Comparison of ENCODE assay signal across 18 cellular contexts in genomic region chr2:16629770-16630169, GRCh38. TPM values are rescaled to one million over a fixed set of nuclear protein-coding genes. Genes with fewer than 3 reads are reported as not detected.
DNase-seq lines count a peak whose midpoint lies in the region; ATAC-seq and TF ChIP-seq lines count a peak whose summit lies in the region.
"Had no signal": no experiment of that assay in that cellular context is flagged by ENCODE, and none has a peak within 500 bp of the region (broad histone marks: within the 10 kb centered on the region; RNA-seq: fewer than 3 reads in every experiment).

No MANE protein-coding gene starts in this region.

- no peak for TF ChIP-seq POLR2A in vagina (IDR thresholded peaks at IDR 0.05)

- H3K36me3 Mint-ChIP-seq in dendritic cell treated with granulocyte-macrophage colony-stimulating factor and Interleukin-4, amounts not matched to agents 40 ng/mL and 50 ng/mL, for 4 days (ENCODE audit: low read depth), result peaks cover 32% of the 10 kb centered on the region
- no peaks in the 10 kb centered on the region for H3K36me3 Mint-ChIP-seq in natural killer cell treated with Interleukin-12 subunit alpha and Interleukin-12 subunit beta and Interleukin-15 and Interleukin-18, amount 100 ng/mL, for 72 hours
- H3K36me3 Mint-ChIP-seq in H9 (ENCODE audit: insufficient read depth in 1 of 3, low read depth in 3 of 3), result no peaks in the 10 kb centered on the region; a peak in 1 of 7 replicates

- no peak overlapping the region for H2BK120ac ChIP-seq in H9 (ENCODE audit: low read depth, low read length, poor library complexity, severe bottlenecking)

- no peak overlapping the region for H4K5ac ChIP-seq in H9 (ENCODE audit: insufficient read length, low read depth, low read length)

- H3K9me3 Mint-ChIP-seq in dendritic cell treated with granulocyte-macrophage colony-stimulating factor and Interleukin-4, amounts not matched to agents 40 ng/mL and 50 ng/mL, for 4 days, result no peaks in the 10 kb centered on the region
- H3K9me3 Mint-ChIP-seq in natural killer cell treated with Interleukin-12 subunit alpha and Interleukin-12 subunit beta and Interleukin-15 and Interleukin-18, amount 100 ng/mL, for 72 hours, result no peaks in the 10 kb centered on the region
- no peaks in the 10 kb centered on the region for H3K9me3 Mint-ChIP-seq in H9
- H3K9me3 Mint-ChIP-seq: CD4-positive, alpha-beta T cell had no signal

- H3K4me3 Mint-ChIP-seq in dendritic cell treated with granulocyte-macrophage colony-stimulating factor and Interleukin-4, amounts not matched to agents 40 ng/mL and 50 ng/mL, for 4 days, result no peak overlapping the region
- H3K4me3 Mint-ChIP-seq in natural killer cell treated with Interleukin-12 subunit alpha and Interleukin-12 subunit beta and Interleukin-15 and Interleukin-18, amount 100 ng/mL, for 72 hours, result no peak overlapping the region
- no peak overlapping the region for H3K4me3 Mint-ChIP-seq in H9
- H3K4me3 Mint-ChIP-seq: CD4-positive, alpha-beta T cell had no signal

- H3K9ac ChIP-seq in H9 (ENCODE audit: extremely low read depth, insufficient read length, low read length), result no peak overlapping the region

- H3K27ac ChIP-seq in DOHH2 (ENCODE audit: low read depth, low read length), result peak overlapping the region; percentile 98
- H3K27ac ChIP-seq in vagina, result peak overlapping the region; percentile 2
- no peak overlapping the region for H3K27ac ChIP-seq in H9 (ENCODE audit: insufficient read length, low read depth, low read length)
- H3K27ac ChIP-seq: RWPE1, SJSA1 had no signal

- no peak overlapping the region for H2BK5ac ChIP-seq in H9 (ENCODE audit: insufficient read length, low read length)

- H4K8ac ChIP-seq in H9 (replicated peaks; ENCODE audit: insufficient read length, low read depth, low read length), result no peak overlapping the region

- no peak overlapping the region for H3K4ac ChIP-seq in H9 (ENCODE audit: low read depth, low read length)

- H2AFZ ChIP-seq in H9 (ENCODE audit: low read length), result no peak overlapping the region

- no peaks in the 10 kb centered on the region for H3K79me1 ChIP-seq in H9 (ENCODE audit: insufficient read depth, low read depth, low read length, poor library complexity, severe bottlenecking)

- no peak for ATAC-seq in natural killer cell treated with Interleukin-12 subunit alpha and Interleukin-12 subunit beta and Interleukin-15 and Interleukin-18, amount 100 ng/mL, for 72 hours

- H4K20me1 ChIP-seq in DOHH2 (ENCODE audit: control insufficient read depth, insufficient read depth, low read depth, low read length) (no peaks in the 10 kb centered on the region), H9 (ENCODE audit: control insufficient read depth, insufficient read depth, insufficient read length) (no peaks in the 10 kb centered on the region)

- H3K27me3 ChIP-seq in DOHH2 (ENCODE audit: control insufficient read depth, low read length), result no peaks in the 10 kb centered on the region
- no peaks in the 10 kb centered on the region for H3K27me3 ChIP-seq in vagina
- H3K27me3 ChIP-seq in H9 (ENCODE audit: insufficient read depth, low read length), result no peaks in the 10 kb centered on the region; the same call in 1 of the 2 replicates
- H3K27me3 ChIP-seq: SJSA1 had no signal

- H3K9me2 ChIP-seq in DOHH2 (replicated peaks; ENCODE audit: control insufficient read depth, low read length), result no peaks in the 10 kb centered on the region

- peaks cover 25% of the 10 kb centered on the region for H3K36me3 ChIP-seq in DOHH2 (ENCODE audit: control insufficient read depth, low read length)
- H3K36me3 ChIP-seq in vagina, result no peaks in the 10 kb centered on the region
- H3K36me3 ChIP-seq: SJSA1 had no signal

- H3K9me3 ChIP-seq in DOHH2 (ENCODE audit: control insufficient read depth, insufficient read depth, low read length) (no peaks in the 10 kb centered on the region), vagina (no peaks in the 10 kb centered on the region), H9 (ENCODE audit: control insufficient read depth, low read depth, low read length) (no peaks in the 10 kb centered on the region)
- H3K9me3 ChIP-seq: SJSA1 had no signal

- peak overlapping the region; percentile 86 for H3K27ac Mint-ChIP-seq in dendritic cell treated with granulocyte-macrophage colony-stimulating factor and Interleukin-4, amounts not matched to agents 40 ng/mL and 50 ng/mL, for 4 days
- peak overlapping the region; percentile 35 to 56 for H3K27ac Mint-ChIP-seq in natural killer cell treated with Interleukin-12 subunit alpha and Interleukin-12 subunit beta and Interleukin-15 and Interleukin-18, amount 100 ng/mL, for 72 hours
- H3K27ac Mint-ChIP-seq in H9, result no peak overlapping the region
- H3K27ac Mint-ChIP-seq: CD4-positive, alpha-beta T cell had no signal

- no CpG with 5 or more reads among the region's 6 CpGs for WGBS in H9 (ENCODE audit: extremely low coverage, insufficient read length, low lambda C conversion rate)

- no peak for TF ChIP-seq CTCF in DOHH2 (IDR thresholded peaks at IDR 0.05; ENCODE audit: low read depth, low read length, poor library complexity, severe bottlenecking)
- TF ChIP-seq CTCF in vagina (IDR thresholded peaks at IDR 0.05), result no peak
- TF ChIP-seq CTCF in H9 (conservative IDR thresholded peaks at IDR 0.05), result no peak

- H3K4me2 ChIP-seq in DOHH2 (ENCODE audit: low read length) (peak overlapping the region; percentile 97), H9 (ENCODE audit: insufficient read depth, insufficient read length, low read length) (no peak overlapping the region)

- no peak overlapping the region for H2BK12ac ChIP-seq in H9 (ENCODE audit: insufficient read length, low read depth, low read length)

- no peak overlapping the region for H2AK5ac ChIP-seq in H9 (ENCODE audit: insufficient read length, low read length)

- no peak overlapping the region for H3T11ph ChIP-seq in H9 (ENCODE audit: low read length)

- H2BK20ac ChIP-seq in H9 (ENCODE audit: low read depth, low read length, poor library complexity, severe bottlenecking), result no peak overlapping the region

- intact Hi-C loops in dendritic cell treated with granulocyte-macrophage colony-stimulating factor and Interleukin-4, amounts not matched to agents 40 ng/mL and 50 ng/mL, for 4 days (cut with micrococcal nuclease), result loop anchor here (2.0 to 10.0 kb wide), 3 partner anchors 27 to 128 kb away; no protein-coding TSS in a partner anchor
- intact Hi-C loops in vagina (cut with DNase I), result no loop called here

- no peak overlapping the region for H3K14ac ChIP-seq in H9 (ENCODE audit: insufficient read depth, low read length)

- H3K4me1 Mint-ChIP-seq in dendritic cell treated with granulocyte-macrophage colony-stimulating factor and Interleukin-4, amounts not matched to agents 40 ng/mL and 50 ng/mL, for 4 days (ENCODE audit: low read depth), result peaks cover 100% of the 10 kb centered on the region
- peaks cover 72 to 84% of the 10 kb centered on the region in 2 donors for H3K4me1 Mint-ChIP-seq in natural killer cell treated with Interleukin-12 subunit alpha and Interleukin-12 subunit beta and Interleukin-15 and Interleukin-18, amount 100 ng/mL, for 72 hours (ENCODE audit: low read depth in 2 of 2)
- H3K4me1 Mint-ChIP-seq in H9, result peaks cover 33 to 37% of the 10 kb centered on the region in 2 experiments

- H3K4me1 ChIP-seq in DOHH2 (ENCODE audit: control insufficient read depth, low read length), result peaks cover 93% of the 10 kb centered on the region
- H3K4me1 ChIP-seq in vagina, result peaks cover 74% of the 10 kb centered on the region
- H3K4me1 ChIP-seq in H9 (ENCODE audit: insufficient read depth, low read length), result peaks cover 6% of the 10 kb centered on the region; the same call in 1 of the 2 replicates
- H3K4me1 ChIP-seq: SJSA1 had no signal

- no peak overlapping the region for H2BK15ac ChIP-seq in H9 (ENCODE audit: low read depth, low read length)

- H3K27me3 Mint-ChIP-seq in dendritic cell treated with granulocyte-macrophage colony-stimulating factor and Interleukin-4, amounts not matched to agents 40 ng/mL and 50 ng/mL, for 4 days, result no peaks in the 10 kb centered on the region
- no peaks in the 10 kb centered on the region for H3K27me3 Mint-ChIP-seq in natural killer cell treated with Interleukin-12 subunit alpha and Interleukin-12 subunit beta and Interleukin-15 and Interleukin-18, amount 100 ng/mL, for 72 hours
- H3K27me3 Mint-ChIP-seq in H9 (ENCODE audit: low read depth), result peaks cover 9% of the 10 kb centered on the region

- no peak overlapping the region for H3K23ac ChIP-seq in H9 (ENCODE audit: insufficient read length, low read depth, low read length)

- H3K4me3 ChIP-seq in DOHH2 (ENCODE audit: low read length) (peak overlapping the region; percentile 31), vagina (no peak overlapping the region)
- H3K4me3 ChIP-seq: K562, SJSA1 had no signal

- H3F3A ChIP-seq in DOHH2 (ENCODE audit: control insufficient read depth, insufficient read depth), result peaks cover 23% of the 10 kb centered on the region

- no peak for DNase-seq in natural killer cell treated with Interleukin-12 subunit alpha and Interleukin-12 subunit beta and Interleukin-15 and Interleukin-18, amount 100 ng/mL, for 72 hours (ENCODE audit: low spot score)
- DNase-seq in vagina (ENCODE audit: extremely low spot score in 2 of 2) (no peak), NCI-H524 treated with DMSO at 0.1 percent for 48 hours (lab: John Stamatoyannopoulos, UW) (no peak), hepatic stellate cell (ENCODE audit: low spot score) (no peak), H9 (no peak)
- DNase-seq: Calu3; CD4-positive, alpha-beta T cell; DMS53; H7; NCI-H1417; NCI-H1930; NCI-H446; NK-92 treated with Interleukin-12 subunit alpha and Interleukin-12 subunit beta, amount 100 ng/mL, for 24 hours had no signal

- no peak overlapping the region for H4K91ac ChIP-seq in H9 (ENCODE audit: insufficient read length, low read depth, low read length)

- no peak overlapping the region for H3K18ac ChIP-seq in H9 (ENCODE audit: insufficient read length, low read depth, low read length)

- no peak overlapping the region for H3K56ac ChIP-seq in H9 (ENCODE audit: insufficient read length, low read depth, low read length)

- no peaks in the 10 kb centered on the region for H3K23me2 ChIP-seq in H9 (ENCODE audit: insufficient read length, low read depth, low read length, poor library complexity, severe bottlenecking)

- H3K79me2 ChIP-seq in DOHH2 (ENCODE audit: control insufficient read depth, low read length) (peaks cover 43% of the 10 kb centered on the region), H9 (ENCODE audit: insufficient read depth, low read length) (no peaks in the 10 kb centered on the region)

RNA-seq across cellular contexts. Expression of gene CYRIA, which starts 35.9 kb away (rescaled TPM):
- total RNA-seq in natural killer cell treated with Interleukin-12 subunit alpha and Interleukin-12 subunit beta and Interleukin-15 and Interleukin-18, amount 100 ng/mL, for 72 hours, result 10 to 100 TPM in 1 of 2 donors, 1 to 10 TPM in 1; 5.1 to 13.3 TPM
- total RNA-seq in vagina, result 12.5 TPM
- total RNA-seq in H9 (2021), result 2.2 and 2.3 TPM in 2 replicates

Comparison
In these comparisons a context has a peak if more than half of its experiments do, and no peak if none do; other contexts are left out.
1. H3K27ac Mint-ChIP-seq: peak in dendritic cell treated with granulocyte-macrophage colony-stimulating factor and Interleukin-4, amounts not matched to agents 40 ng/mL and 50 ng/mL, for 4 days (single experiment) and natural killer cell treated with Interleukin-12 subunit alpha and Interleukin-12 subunit beta and Interleukin-15 and Interleukin-18, amount 100 ng/mL, for 72 hours (2 of 2); none in H9 (0 of 3).